24 cellular contexts compared by ENCODE assay signal in genomic region chr1:231564373-231564772, GRCh38.
"Had no signal": no experiment of that assay in that cellular context is flagged by ENCODE, and none has a peak within 500 bp of the region (broad histone marks: within the 10 kb centered on the region; RNA-seq: fewer than 3 reads in every experiment).

No MANE protein-coding gene starts in this region.

- DNase-seq: natural killer cell; occipital lobe; ovary; posterior cingulate gyrus; psoas muscle; right cardiac atrium; right lobe of liver; sigmoid colon; small intestine; stimulated activated CD4-positive, alpha-beta T cell treated with anti-CD3 and anti-CD28 coated beads, Interleukin-15, amount 100 ng/mL, for 24 hours; stimulated activated CD4-positive, alpha-beta T cell treated with anti-CD3 and anti-CD28 coated beads, Interleukin-2, amount 100 ng/mL, for 24 hours; stimulated activated CD4-positive, alpha-beta T cell treated with anti-CD3 and anti-CD28 coated beads, Interleukin-2, amount 100 ng/mL, for 48 hours; stimulated activated CD4-positive, alpha-beta T cell treated with anti-CD3 and anti-CD28 coated beads, Interleukin-4, amount 100 ng/mL, for 24 hours; stimulated activated naive B cell treated with anti-CD40 and anti-IgM and Interleukin-4, amounts not matched to agents 10 μg/mL and 1 μg/mL and 100 μg/mL, for 72 hours; stimulated activated naive CD4-positive, alpha-beta T cell treated with Interleukin-2 at 50 U/mL for 16 hours; stomach; thyroid gland; upper lobe of right lung; uterus had no signal

- H3K79me2 ChIP-seq: parathyroid adenoma had no signal

- ATAC-seq: natural killer cell; psoas muscle; right cardiac atrium; right lobe of liver; stimulated activated effector memory CD8-positive, alpha-beta T cell treated with anti-CD3 and anti-CD28 coated beads, Interleukin-12 subunit alpha, Interleukin-12 subunit beta, amount 100 ng/mL, for 72 hours; stimulated activated naive B cell treated with anti-CD40 and anti-IgM and Interleukin-4, amounts not matched to agents 10 μg/mL and 1 μg/mL and 100 μg/mL, for 72 hours; upper lobe of right lung had no signal

- H2AFZ ChIP-seq: neural progenitor cell, parathyroid adenoma had no signal

- H3K36me3 ChIP-seq: ovary, thyroid gland, uterus had no signal

- H3K4me1 ChIP-seq: neural progenitor cell, parathyroid adenoma, psoas muscle, right lobe of liver, thyroid gland, tibial nerve, upper lobe of right lung, uterus had no signal

- H3K4me2 ChIP-seq: neural progenitor cell had no signal

- H3K27ac ChIP-seq: neural progenitor cell, ovary, parathyroid adenoma, psoas muscle, right lobe of liver, sigmoid colon, stomach, thoracic aorta, thyroid gland, tibial nerve, upper lobe of right lung, uterus had no signal

- H3K27me3 ChIP-seq: neural progenitor cell, ovary, right lobe of liver, sigmoid colon, stomach, thyroid gland, tibial nerve, upper lobe of right lung, uterus had no signal

- H3K9ac ChIP-seq: neural progenitor cell, parathyroid adenoma had no signal

- H3K4me3 ChIP-seq: neural progenitor cell, ovary, psoas muscle, right lobe of liver, sigmoid colon, stomach, thoracic aorta, thyroid gland, tibial nerve, upper lobe of right lung, uterus had no signal

- H3K9me3 ChIP-seq: ovary, psoas muscle, right lobe of liver, sigmoid colon, stomach, thoracic aorta, thyroid gland, tibial nerve, upper lobe of right lung, uterus had no signal
